Comparison of ENCODE assay signal across 2 cellular contexts in genomic region chr5:131630963-131631350, GRCh38.
TF ChIP-seq lines count a peak whose summit lies in the region.

No MANE protein-coding gene starts in this region.

TF ChIP-seq in A549, 52 proteins besides CTCF, POLR2A, EP300 and RAD21:
- TF ChIP-seq HES2 (IDR thresholded peaks at IDR 0.05): no peak

TF ChIP-seq in IMR-90, 13 proteins besides CTCF, POLR2A, EP300 and RAD21:
- TF ChIP-seq CHD1 (IDR thresholded peaks at IDR 0.05; ENCODE audit: low read depth, low read length) (no peak), MXI1 (IDR thresholded peaks at IDR 0.05; ENCODE audit: borderline replicate concordance, low read depth, low read length) (no peak), FOS (IDR thresholded peaks at IDR 0.05; ENCODE audit: low read depth, low read length) (no peak), RFX5 (IDR thresholded peaks at IDR 0.05; ENCODE audit: low read depth, low read length) (no peak), MAFK (IDR thresholded peaks at IDR 0.05; ENCODE audit: low read depth, low read length) (no peak), USF2 (IDR thresholded peaks at IDR 0.05; ENCODE audit: low read depth, low read length) (no peak), MAZ (IDR thresholded peaks at IDR 0.05; ENCODE audit: borderline replicate concordance, low read depth, low read length) (no peak), BHLHE40 (IDR thresholded peaks at IDR 0.05; ENCODE audit: low read depth, low read length) (no peak), SMC3 (IDR thresholded peaks at IDR 0.05; ENCODE audit: low read depth, low read length) (no peak), ELK1 (IDR thresholded peaks at IDR 0.05; ENCODE audit: borderline replicate concordance, low read depth, low read length) (no peak), NFE2L2 (IDR thresholded peaks at IDR 0.05; ENCODE audit: low read depth, low read length) (no peak), CEBPB (IDR thresholded peaks at IDR 0.05; ENCODE audit: low read depth, low read length) (no peak)
TF ChIP-seq in IMR-90: peak in this region for 0.
